23 cellular contexts compared by ENCODE assay signal in genomic region chr6:105515054-105515453, GRCh38.
"Had no signal": no experiment of that assay in that cellular context is flagged by ENCODE, and none has a peak within 500 bp of the region (broad histone marks: within the 10 kb centered on the region; RNA-seq: fewer than 3 reads in every experiment).

No MANE protein-coding gene starts in this region.

- H3K4me1 ChIP-seq: foreskin keratinocyte, prostate gland, vagina had no signal

- H3K36me3 Mint-ChIP-seq: brain had no signal

- H3K27me3 ChIP-seq: dorsolateral prefrontal cortex, foreskin keratinocyte, tibial nerve, vagina had no signal

- H3K36me3 ChIP-seq: prostate gland, tibial nerve, vagina had no signal

- ATAC-seq: activated CD8-positive, alpha-beta T cell treated with anti-CD3 and anti-CD28 coated beads for 36 hours; activated naive CD8-positive, alpha-beta T cell treated with anti-CD3 and anti-CD28 coated beads, Interleukin-2, amount 50 U/mL, for 24 hours; activated T-cell treated with anti-CD3 and anti-CD28 coated beads, Interleukin-2, amount 50 U/mL, for 4 hours; foreskin keratinocyte; right cardiac atrium; stimulated activated naive CD8-positive, alpha-beta T cell treated with anti-CD3 and anti-CD28 coated beads, Interleukin-15, Interleukin-2, amounts not matched to agents 100 U/mL and 50 U/mL, for 24 hours had no signal

- H3K4me3 ChIP-seq: dorsolateral prefrontal cortex, prostate gland, skin epidermis, tibial nerve, vagina had no signal

- DNase-seq: activated CD4-positive, alpha-beta T cell treated with anti-CD3 and anti-CD28 coated beads, Interleukin-2, amount 10 ng/mL, durations not matched to agents 24 days and 14 days; activated CD8-positive, alpha-beta T cell treated with anti-CD3 and anti-CD28 coated beads for 36 hours; activated naive CD4-positive, alpha-beta T cell treated with anti-CD3 and anti-CD28 coated beads for 36 hours; activated naive CD8-positive, alpha-beta T cell treated with anti-CD3 and anti-CD28 coated beads, Interleukin-2, amount 50 U/mL, for 24 hours; activated T-cell treated with anti-CD3 and anti-CD28 coated beads, Interleukin-2, amount 50 U/mL, for 4 hours; anterior cingulate cortex; caudate nucleus; dorsolateral prefrontal cortex; foreskin keratinocyte; glutamatergic neuron; hippocampal formation; kidney glomerular epithelial cell; left ventricle myocardium superior; right cardiac atrium; stimulated activated naive CD8-positive, alpha-beta T cell treated with anti-CD3 and anti-CD28 coated beads, Interleukin-15, Interleukin-2, amounts not matched to agents 100 U/mL and 50 U/mL, for 24 hours; substantia nigra; T1000 had no signal

- H3K9me3 ChIP-seq: prostate gland, tibial nerve, vagina had no signal

- H3K27ac Mint-ChIP-seq: activated CD4-positive, alpha-beta T cell treated with anti-CD3 and anti-CD28 coated beads, Interleukin-2, amount 10 ng/mL, durations not matched to agents 24 days and 14 days; activated CD8-positive, alpha-beta T cell treated with anti-CD3 and anti-CD28 coated beads for 36 hours; activated naive CD4-positive, alpha-beta T cell treated with anti-CD3 and anti-CD28 coated beads for 36 hours; activated naive CD8-positive, alpha-beta T cell treated with anti-CD3 and anti-CD28 coated beads, Interleukin-2, amount 50 U/mL, for 24 hours; brain had no signal

- H3K9me3 Mint-ChIP-seq: activated naive CD4-positive, alpha-beta T cell treated with anti-CD3 and anti-CD28 coated beads for 36 hours; activated naive CD8-positive, alpha-beta T cell treated with anti-CD3 and anti-CD28 coated beads, Interleukin-2, amount 50 U/mL, for 24 hours had no signal

- H3K4me3 Mint-ChIP-seq: activated CD4-positive, alpha-beta T cell treated with anti-CD3 and anti-CD28 coated beads, Interleukin-2, amount 10 ng/mL, durations not matched to agents 24 days and 14 days; activated CD8-positive, alpha-beta T cell treated with anti-CD3 and anti-CD28 coated beads for 36 hours; activated naive CD4-positive, alpha-beta T cell treated with anti-CD3 and anti-CD28 coated beads for 36 hours; activated naive CD8-positive, alpha-beta T cell treated with anti-CD3 and anti-CD28 coated beads, Interleukin-2, amount 50 U/mL, for 24 hours; activated T-cell treated with anti-CD3 and anti-CD28 coated beads, Interleukin-2, amount 50 U/mL, for 4 hours; brain; neural crest cell had no signal

- H3K27ac ChIP-seq: dorsolateral prefrontal cortex, foreskin keratinocyte, tibial nerve, vagina had no signal
